Comparison of ENCODE assay signal across 13 cellular contexts in genomic region chr5:65822696-65823095, GRCh38.
"Had no signal": no experiment of that assay in that cellular context is flagged by ENCODE, and none has a peak within 500 bp of the region (broad histone marks: within the 10 kb centered on the region; RNA-seq: fewer than 3 reads in every experiment).

No MANE protein-coding gene starts in this region.

- H3K36me3 ChIP-seq: breast epithelium, gastrocnemius medialis, prostate gland, right lobe of liver had no signal

- H3K9me3 ChIP-seq: breast epithelium, gastrocnemius medialis, heart right ventricle, prostate gland, right lobe of liver, tibial artery had no signal

- H3K4me3 ChIP-seq: breast epithelium, gastrocnemius medialis, heart right ventricle, prostate gland, right lobe of liver, tibial artery had no signal

- ATAC-seq: gastrocnemius medialis, heart right ventricle, right lobe of liver had no signal

- H3K27ac Mint-ChIP-seq: activated B cell treated with CpG ODN at 0.5 μM for 24 hours; activated naive CD8-positive, alpha-beta T cell treated with anti-CD3 and anti-CD28 coated beads for 36 hours had no signal

- H3K27me3 ChIP-seq: breast epithelium, gastrocnemius medialis, heart right ventricle, right lobe of liver, tibial artery had no signal

- H3K4me3 Mint-ChIP-seq: activated B cell treated with CpG ODN at 0.5 μM for 24 hours; activated naive CD8-positive, alpha-beta T cell treated with anti-CD3 and anti-CD28 coated beads for 36 hours had no signal

- H3K27me3 Mint-ChIP-seq: activated B cell treated with CpG ODN at 0.5 μM for 24 hours; activated naive CD8-positive, alpha-beta T cell treated with anti-CD3 and anti-CD28 coated beads for 36 hours had no signal

- H3K4me1 ChIP-seq: breast epithelium, prostate gland, right lobe of liver had no signal

- DNase-seq: activated B cell treated with CpG ODN at 0.5 μM for 24 hours; activated CD4-positive, alpha-beta T cell treated with anti-CD3 and anti-CD28 coated beads for 48 hours; activated naive CD8-positive, alpha-beta T cell treated with anti-CD3 and anti-CD28 coated beads for 36 hours; amygdala; dermis blood vessel endothelial cell; gastrocnemius medialis; heart right ventricle; right lobe of liver; stimulated activated CD4-positive, alpha-beta T cell treated with anti-CD3 and anti-CD28 coated beads, Interleukin-1b, Interleukin-23, amount 100 ng/mL, for 48 hours; tibial artery had no signal

- H3K27ac ChIP-seq: breast epithelium, epithelial cell of prostate, heart right ventricle, prostate gland, right lobe of liver, tibial artery had no signal

- H3K9me3 Mint-ChIP-seq: activated B cell treated with CpG ODN at 0.5 μM for 24 hours; activated naive CD8-positive, alpha-beta T cell treated with anti-CD3 and anti-CD28 coated beads for 36 hours had no signal
